ENCODE assay signal across 2 cellular contexts in genomic region chr12:46523863-46524770, GRCh38.
A peak's percentile ranks its signal among the peaks of the same experiment; 100 is the strongest.
TF ChIP-seq lines count a peak whose summit lies in the region.

No MANE protein-coding gene starts in this region.

TF ChIP-seq in A549, 52 proteins besides CTCF, POLR2A, EP300 and RAD21:
- no peak for TF ChIP-seq BHLHE40 (IDR thresholded peaks at IDR 0.05; ENCODE audit: low read depth, low read length)
- no peak for TF ChIP-seq MAFK (IDR thresholded peaks at IDR 0.05; ENCODE audit: partially characterized antibody)
- peak; percentile 79; the same call in 1 of the 2 replicates for TF ChIP-seq GATA3 (IDR thresholded peaks at IDR 0.05; ENCODE audit: borderline replicate concordance)
- TF ChIP-seq ESRRA (IDR thresholded peaks at IDR 0.05; ENCODE audit: borderline replicate concordance, low read length), result no peak
- TF ChIP-seq SMC3 (IDR thresholded peaks at IDR 0.05), result peak; percentile 31; the same call in 2 of the 3 replicates
- peak; percentile 81 for TF ChIP-seq MAX (IDR thresholded peaks at IDR 0.05)
- TF ChIP-seq CEBPB (IDR thresholded peaks at IDR 0.05), result no peak; a peak in 1 of 4 replicates
- 0 out of 3 replicates have a peak, but pooled peaks have one; percentile 48 for TF ChIP-seq BCL3 (IDR thresholded peaks at IDR 0.05)
- peak; percentile 90 for TF ChIP-seq JUNB (IDR thresholded peaks at IDR 0.05)
- TF ChIP-seq JUN (IDR thresholded peaks at IDR 0.05), result peak; percentile 47 to 59; a peak in 3 of 5 replicates
- peak; percentile 87 for TF ChIP-seq FOSL2 (IDR thresholded peaks at IDR 0.05)
- TF ChIP-seq FOSL2 (CRISPR knock-in tag; IDR thresholded peaks at IDR 0.05), result peak; percentile 92
- TF ChIP-seq HOXA7 (CRISPR knock-in tag; IDR thresholded peaks at IDR 0.05), result no peak
- no peak for TF ChIP-seq CHD4 (IDR thresholded peaks at IDR 0.05; ENCODE audit: borderline replicate concordance)
- TF ChIP-seq RFX5 (IDR thresholded peaks at IDR 0.05), result peak; percentile 94
- no peak for TF ChIP-seq SREBF2 (IDR thresholded peaks at IDR 0.05)
- no peak for TF ChIP-seq FOSB (CRISPR knock-in tag; IDR thresholded peaks at IDR 0.05)
- no peak for TF ChIP-seq CBX8 (IDR thresholded peaks at IDR 0.05)
- TF ChIP-seq E2F6 (IDR thresholded peaks at IDR 0.05; ENCODE audit: borderline replicate concordance, low read depth), result no peak; the same call in 1 of the 2 replicates
- TF ChIP-seq KDM5A (IDR thresholded peaks at IDR 0.05), result no peak
- no peak for TF ChIP-seq HES2 (IDR thresholded peaks at IDR 0.05)

TF ChIP-seq in IMR-90, 13 proteins besides CTCF, POLR2A, EP300 and RAD21:
- TF ChIP-seq RCOR1 (IDR thresholded peaks at IDR 0.05; ENCODE audit: insufficient replicate concordance, low read length), result peak; percentile 41
- no peak for TF ChIP-seq MAFK (IDR thresholded peaks at IDR 0.05; ENCODE audit: low read depth, low read length)
- TF ChIP-seq CEBPB (IDR thresholded peaks at IDR 0.05; ENCODE audit: low read depth, low read length), result peak; percentile 22; the same call in 1 of the 2 replicates
- TF ChIP-seq USF2 (IDR thresholded peaks at IDR 0.05; ENCODE audit: low read depth, low read length), result 0 out of 2 replicates have a peak, but pooled peaks have one; percentile 33
- peak; percentile 85 for TF ChIP-seq RFX5 (IDR thresholded peaks at IDR 0.05; ENCODE audit: low read depth, low read length)
- peak; percentile 5; the same call in 1 of the 2 replicates for TF ChIP-seq SMC3 (IDR thresholded peaks at IDR 0.05; ENCODE audit: low read depth, low read length)
- TF ChIP-seq CHD1 (IDR thresholded peaks at IDR 0.05; ENCODE audit: low read depth, low read length), result no peak; the same call in none of the 2 replicates
- peak; percentile 57; the same call in 1 of the 2 replicates for TF ChIP-seq MAZ (IDR thresholded peaks at IDR 0.05; ENCODE audit: borderline replicate concordance, low read depth, low read length)
- no peak for TF ChIP-seq MXI1 (IDR thresholded peaks at IDR 0.05; ENCODE audit: borderline replicate concordance, low read depth, low read length)
- TF ChIP-seq FOS (IDR thresholded peaks at IDR 0.05; ENCODE audit: low read depth, low read length), result peak; percentile 96
- peak; percentile 62 for TF ChIP-seq BHLHE40 (IDR thresholded peaks at IDR 0.05; ENCODE audit: low read depth, low read length)
